31 cellular contexts compared by ENCODE assay signal in the genomic region with DNA sequence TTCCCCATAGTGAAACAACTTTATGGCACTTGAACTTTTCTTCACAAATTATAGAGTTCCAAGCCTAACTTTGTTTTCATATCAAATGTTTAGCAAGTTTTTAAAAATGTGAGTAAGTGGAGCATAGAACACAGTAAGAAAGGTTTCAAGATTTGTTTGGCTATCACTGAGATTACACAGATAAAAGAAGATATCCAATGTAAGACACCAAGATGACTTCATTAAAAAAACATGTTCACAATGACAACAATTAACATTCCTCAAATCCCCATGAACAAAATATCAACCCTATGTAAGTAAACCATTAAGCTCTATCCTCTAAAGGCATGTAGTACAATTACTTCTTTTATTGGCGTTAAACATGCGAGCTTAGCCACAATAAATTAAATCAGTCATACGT.
"Had no signal": no experiment of that assay in that cellular context is flagged by ENCODE, and none has a peak within 500 bp of the region (broad histone marks: within the 10 kb centered on the region; RNA-seq: fewer than 3 reads in every experiment).

No MANE protein-coding gene starts in this region.

- H3K27ac Mint-ChIP-seq: activated CD4-positive, alpha-beta memory T cell treated with anti-CD3 and anti-CD28 coated beads for 36 hours; activated CD4-positive, alpha-beta T cell treated with anti-CD3 and anti-CD28 coated beads for 36 hours; activated CD4-positive, alpha-beta T cell treated with anti-CD3 and anti-CD28 coated beads, Interleukin-2, amount 10 ng/mL, durations not matched to agents 24 days and 14 days; activated CD8-positive, alpha-beta memory T cell treated with anti-CD3 and anti-CD28 coated beads, Interleukin-2, amount 10 ng/mL, durations not matched to agents 7 days and 5 days; activated CD8-positive, alpha-beta T cell treated with anti-CD3 and anti-CD28 coated beads, Interleukin-2, amount 10 ng/mL, durations not matched to agents 7 days and 5 days; activated naive CD4-positive, alpha-beta T cell treated with anti-CD3 and anti-CD28 coated beads for 36 hours; activated naive CD4-positive, alpha-beta T cell treated with anti-CD3 and anti-CD28 coated beads, Interleukin-2, amount 50 U/mL, for 24 hours; activated naive CD8-positive, alpha-beta T cell treated with anti-CD3 and anti-CD28 coated beads for 36 hours; activated naive CD8-positive, alpha-beta T cell treated with anti-CD3 and anti-CD28 coated beads, Interleukin-2, amount 50 U/mL, for 24 hours; activated T-helper 1 cell treated with anti-CD3 and anti-CD28 coated beads, Interleukin-12 subunit alpha, Interleukin-12 subunit beta, Interleukin-2, Interleukin-4 antibody, amounts not matched to agents 30 ng/mL and 10 ng/mL and 1 ng/mL, durations not matched to agents 14 hours and 24 hours and 36 hours; activated T-helper 2 cell treated with anti-CD3 and anti-CD28 coated beads, Interferon-gamma antibody, Interleukin-2, Interleukin-4, amounts not matched to agents 10 μg/mL and 5 μg/mL and 100 μg/mL, durations not matched to agents 14 hours and 24 hours and 36 hours had no signal

- H3K4me1 ChIP-seq: adrenal gland, colonic mucosa, foreskin keratinocyte, gastroesophageal sphincter, heart left ventricle had no signal

- H3K27ac ChIP-seq: adrenal gland, body of pancreas, colonic mucosa, epithelial cell of prostate, foreskin keratinocyte, gastroesophageal sphincter, heart left ventricle had no signal

- H3K4me1 Mint-ChIP-seq: activated CD4-positive, alpha-beta T cell treated with anti-CD3 and anti-CD28 coated beads for 36 hours; activated CD4-positive, alpha-beta T cell treated with anti-CD3 and anti-CD28 coated beads, Interleukin-2, amount 10 ng/mL, durations not matched to agents 24 days and 14 days; activated CD8-positive, alpha-beta memory T cell treated with anti-CD3 and anti-CD28 coated beads, Interleukin-2, amount 10 ng/mL, durations not matched to agents 7 days and 5 days; activated naive CD4-positive, alpha-beta T cell treated with anti-CD3 and anti-CD28 coated beads, Interleukin-2, amount 50 U/mL, for 24 hours; activated naive CD8-positive, alpha-beta T cell treated with anti-CD3 and anti-CD28 coated beads for 36 hours; activated naive CD8-positive, alpha-beta T cell treated with anti-CD3 and anti-CD28 coated beads, Interleukin-2, amount 50 U/mL, for 24 hours had no signal

- H3K27me3 Mint-ChIP-seq: activated CD4-positive, alpha-beta T cell treated with anti-CD3 and anti-CD28 coated beads, Interleukin-2, amount 10 ng/mL, durations not matched to agents 24 days and 14 days; activated CD8-positive, alpha-beta memory T cell treated with anti-CD3 and anti-CD28 coated beads, Interleukin-2, amount 10 ng/mL, durations not matched to agents 7 days and 5 days; activated naive CD8-positive, alpha-beta T cell treated with anti-CD3 and anti-CD28 coated beads, Interleukin-2, amount 50 U/mL, for 24 hours had no signal

- H3K27me3 ChIP-seq: adrenal gland, body of pancreas, colonic mucosa, foreskin keratinocyte, gastroesophageal sphincter, heart left ventricle had no signal

- ATAC-seq: activated CD4-positive, alpha-beta T cell treated with anti-CD3 and anti-CD28 coated beads for 36 hours; activated CD8-positive, alpha-beta memory T cell treated with anti-CD3 and anti-CD28 coated beads, Interleukin-2, amount 10 ng/mL, durations not matched to agents 7 days and 5 days; activated CD8-positive, alpha-beta T cell treated with anti-CD3 and anti-CD28 coated beads, Interleukin-2, amount 10 ng/mL, durations not matched to agents 7 days and 5 days; activated naive CD8-positive, alpha-beta T cell treated with anti-CD3 and anti-CD28 coated beads, Interleukin-2, amount 50 U/mL, for 24 hours; body of pancreas; esophagus mucosa; foreskin keratinocyte; gastroesophageal sphincter; heart left ventricle had no signal

- H3K9me3 Mint-ChIP-seq: activated CD4-positive, alpha-beta memory T cell treated with anti-CD3 and anti-CD28 coated beads for 36 hours; activated CD4-positive, alpha-beta T cell treated with anti-CD3 and anti-CD28 coated beads, Interleukin-2, amount 10 ng/mL, durations not matched to agents 24 days and 14 days; activated naive CD4-positive, alpha-beta T cell treated with anti-CD3 and anti-CD28 coated beads for 36 hours; activated naive CD8-positive, alpha-beta T cell treated with anti-CD3 and anti-CD28 coated beads for 36 hours; activated naive CD8-positive, alpha-beta T cell treated with anti-CD3 and anti-CD28 coated beads, Interleukin-2, amount 50 U/mL, for 24 hours; activated T-helper 1 cell treated with anti-CD3 and anti-CD28 coated beads, Interleukin-12 subunit alpha, Interleukin-12 subunit beta, Interleukin-2, Interleukin-4 antibody, amounts not matched to agents 30 ng/mL and 10 ng/mL and 1 ng/mL, durations not matched to agents 14 hours and 24 hours and 36 hours; activated T-helper 2 cell treated with anti-CD3 and anti-CD28 coated beads, Interferon-gamma antibody, Interleukin-2, Interleukin-4, amounts not matched to agents 10 μg/mL and 5 μg/mL and 100 μg/mL, durations not matched to agents 14 hours and 24 hours and 36 hours had no signal

- H3K36me3 Mint-ChIP-seq: activated CD4-positive, alpha-beta memory T cell treated with anti-CD3 and anti-CD28 coated beads for 36 hours; activated CD8-positive, alpha-beta memory T cell treated with anti-CD3 and anti-CD28 coated beads, Interleukin-2, amount 10 ng/mL, durations not matched to agents 7 days and 5 days; activated naive CD4-positive, alpha-beta T cell treated with anti-CD3 and anti-CD28 coated beads, Interleukin-2, amount 50 U/mL, for 24 hours; activated naive CD8-positive, alpha-beta T cell treated with anti-CD3 and anti-CD28 coated beads for 36 hours had no signal

- H3K36me3 ChIP-seq: adrenal gland, colonic mucosa, gastroesophageal sphincter, heart left ventricle had no signal

- H3K9me3 ChIP-seq: adrenal gland, body of pancreas, colonic mucosa, gastroesophageal sphincter, heart left ventricle had no signal

- DNase-seq: activated CD4-positive, alpha-beta memory T cell treated with anti-CD3 and anti-CD28 coated beads for 36 hours; activated CD4-positive, alpha-beta T cell treated with anti-CD3 and anti-CD28 coated beads for 36 hours; activated CD4-positive, alpha-beta T cell treated with anti-CD3 and anti-CD28 coated beads, Interleukin-2, amount 10 ng/mL, durations not matched to agents 24 days and 14 days; activated CD4-positive, CD25-positive, alpha-beta regulatory T cell; activated CD4-positive, CD25-positive, alpha-beta regulatory T cell treated with anti-CD3 and anti-CD28 coated beads, Interleukin-2, amount 50 U/mL, for 72 hours; activated CD8-positive, alpha-beta memory T cell treated with anti-CD3 and anti-CD28 coated beads, Interleukin-2, amount 10 ng/mL, durations not matched to agents 7 days and 5 days; activated CD8-positive, alpha-beta memory T cell treated with anti-CD3 and anti-CD28 coated beads, Interleukin-2, amount 50 U/mL, for 4 hours; activated CD8-positive, alpha-beta T cell treated with anti-CD3 and anti-CD28 coated beads, Interleukin-2, amount 10 ng/mL, durations not matched to agents 7 days and 5 days; activated effector memory CD4-positive, alpha-beta T cell treated with anti-CD3 and anti-CD28 coated beads, Interleukin-2, amount 50 U/mL, for 16 hours; activated naive CD4-positive, alpha-beta T cell treated with anti-CD3 and anti-CD28 coated beads for 36 hours; activated naive CD8-positive, alpha-beta T cell treated with anti-CD3 and anti-CD28 coated beads for 36 hours; activated naive CD8-positive, alpha-beta T cell treated with anti-CD3 and anti-CD28 coated beads, Interleukin-2, amount 50 U/mL, for 24 hours; activated T-cell treated with anti-CD3 and anti-CD28 coated beads, Interleukin-2, amount 50 U/mL, for 1 hour; activated T-cell treated with anti-CD3 and anti-CD28 coated beads, Interleukin-2, amount 50 U/mL, for 48 hours; adrenal gland; amygdala; aorta; body of pancreas; caudate nucleus; colonic mucosa; effector CD8-positive, alpha-beta T cell; foreskin keratinocyte; glutamatergic neuron; heart left ventricle; T-helper 2 cell had no signal

- H3K4me3 Mint-ChIP-seq: activated CD4-positive, alpha-beta memory T cell treated with anti-CD3 and anti-CD28 coated beads for 36 hours; activated CD4-positive, alpha-beta T cell treated with anti-CD3 and anti-CD28 coated beads for 36 hours; activated CD4-positive, alpha-beta T cell treated with anti-CD3 and anti-CD28 coated beads, Interleukin-2, amount 10 ng/mL, durations not matched to agents 24 days and 14 days; activated CD8-positive, alpha-beta memory T cell treated with anti-CD3 and anti-CD28 coated beads, Interleukin-2, amount 10 ng/mL, durations not matched to agents 7 days and 5 days; activated CD8-positive, alpha-beta T cell treated with anti-CD3 and anti-CD28 coated beads, Interleukin-2, amount 10 ng/mL, durations not matched to agents 7 days and 5 days; activated naive CD4-positive, alpha-beta T cell treated with anti-CD3 and anti-CD28 coated beads for 36 hours; activated naive CD4-positive, alpha-beta T cell treated with anti-CD3 and anti-CD28 coated beads, Interleukin-2, amount 50 U/mL, for 24 hours; activated naive CD8-positive, alpha-beta T cell treated with anti-CD3 and anti-CD28 coated beads for 36 hours; activated naive CD8-positive, alpha-beta T cell treated with anti-CD3 and anti-CD28 coated beads, Interleukin-2, amount 50 U/mL, for 24 hours; activated T-helper 1 cell treated with anti-CD3 and anti-CD28 coated beads, Interleukin-12 subunit alpha, Interleukin-12 subunit beta, Interleukin-2, Interleukin-4 antibody, amounts not matched to agents 30 ng/mL and 10 ng/mL and 1 ng/mL, durations not matched to agents 14 hours and 24 hours and 36 hours had no signal

- H3K4me3 ChIP-seq: adrenal gland, body of pancreas, colonic mucosa, gastroesophageal sphincter, heart left ventricle had no signal
